ENCODE assay signal across 8 cellular contexts in the genomic region with DNA sequence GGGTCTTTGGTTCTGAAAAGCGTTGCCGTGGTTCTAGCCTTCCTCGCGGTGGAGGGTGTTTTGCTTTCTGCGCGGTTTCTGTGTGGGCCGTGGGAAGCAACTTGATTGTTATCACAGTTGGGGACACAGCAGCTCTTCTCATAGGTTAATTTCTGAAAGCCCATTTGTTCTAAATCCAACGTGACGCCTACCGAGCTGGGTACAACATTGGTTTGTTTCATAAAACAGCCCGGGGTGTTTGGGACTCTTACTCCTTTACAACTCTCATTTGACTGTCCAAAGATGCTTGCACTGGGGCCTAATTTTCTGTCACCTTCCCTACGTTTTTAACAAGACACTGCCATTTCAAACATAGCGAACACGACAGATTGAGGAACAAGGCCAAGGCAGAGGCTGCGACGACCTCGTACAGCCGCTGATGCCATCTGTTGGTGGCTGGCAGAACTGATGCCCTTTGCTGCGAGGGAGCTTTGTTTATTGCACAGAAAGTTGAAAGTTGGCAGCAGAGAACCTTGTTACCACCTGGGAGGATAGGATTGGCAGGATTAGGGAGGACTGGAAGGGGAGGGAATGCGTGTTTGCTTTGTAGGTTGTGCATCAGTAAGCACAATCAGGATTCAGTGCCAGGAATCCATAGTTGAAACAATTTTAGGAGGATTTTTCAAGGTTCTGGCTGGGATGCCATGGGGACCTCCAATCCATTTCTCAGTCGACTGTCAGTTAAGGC.
DNase-seq lines count a peak whose midpoint lies in the region; TF ChIP-seq lines count a peak whose summit lies in the region.

No MANE protein-coding gene starts in this region.

- DNase-seq in AG09309 (ENCODE audit: low read depth) = no peak
- peak; percentile 83 for DNase-seq in GM20000 (ENCODE audit: low spot score)
- DNase-seq in NCI-H1048 (lab: John Stamatoyannopoulos, UW) = peak; percentile 43
- DNase-seq in SKM-1 (lab: John Stamatoyannopoulos, UW; ENCODE audit: unreplicated experiment) = peak; percentile 49
- peak; percentile 87 for DNase-seq in activated naive CD4-positive, alpha-beta T cell treated with anti-CD3 and anti-CD28 coated beads, Interleukin-2, amount 50 U/mL, for 16 hours
- peak; percentile 63 for DNase-seq in glomerular visceral epithelial cell (ENCODE audit: extremely low spot score)
- DNase-seq in pons (ENCODE audit: low spot score) = peak; percentile 89
- DNase-seq in tibial artery = peak; percentile 70 to 82

- H3K9me3 ChIP-seq in tibial artery = peaks cover 0 to 4% (median 0%) of the 10 kb centered on the region in 3 donors

- H3K27me3 ChIP-seq in tibial artery = no peaks in the 10 kb centered on the region

- H3K27ac ChIP-seq in tibial artery = no peak overlapping the region

- peaks cover 0 to 13% (median 3%) of the 10 kb centered on the region in 4 donors for H3K4me1 ChIP-seq in tibial artery

- no peaks in the 10 kb centered on the region for H3K36me3 ChIP-seq in tibial artery

- TF ChIP-seq CTCF in AG09309 (IDR thresholded peaks at IDR 0.05; ENCODE audit: control insufficient read depth, insufficient read depth, low read depth, low read length, missing control alignments) (peak; percentile 89), GM20000 (IDR thresholded peaks at IDR 0.05; ENCODE audit: extremely low read depth, missing control alignments) (peak; percentile 93), tibial artery (IDR thresholded peaks at IDR 0.05) (peak; percentile 69 to 78)

- H3K4me3 ChIP-seq in AG09309 (ENCODE audit: control insufficient read depth, low read depth, low read length) (no peak overlapping the region), tibial artery (no peak overlapping the region)

- intact Hi-C loops in tibial artery (cut with DNase I; ENCODE audit: low total_unique reads) = no loop called here
